ENCODE assay signal across 11 cellular contexts in the genomic region with DNA sequence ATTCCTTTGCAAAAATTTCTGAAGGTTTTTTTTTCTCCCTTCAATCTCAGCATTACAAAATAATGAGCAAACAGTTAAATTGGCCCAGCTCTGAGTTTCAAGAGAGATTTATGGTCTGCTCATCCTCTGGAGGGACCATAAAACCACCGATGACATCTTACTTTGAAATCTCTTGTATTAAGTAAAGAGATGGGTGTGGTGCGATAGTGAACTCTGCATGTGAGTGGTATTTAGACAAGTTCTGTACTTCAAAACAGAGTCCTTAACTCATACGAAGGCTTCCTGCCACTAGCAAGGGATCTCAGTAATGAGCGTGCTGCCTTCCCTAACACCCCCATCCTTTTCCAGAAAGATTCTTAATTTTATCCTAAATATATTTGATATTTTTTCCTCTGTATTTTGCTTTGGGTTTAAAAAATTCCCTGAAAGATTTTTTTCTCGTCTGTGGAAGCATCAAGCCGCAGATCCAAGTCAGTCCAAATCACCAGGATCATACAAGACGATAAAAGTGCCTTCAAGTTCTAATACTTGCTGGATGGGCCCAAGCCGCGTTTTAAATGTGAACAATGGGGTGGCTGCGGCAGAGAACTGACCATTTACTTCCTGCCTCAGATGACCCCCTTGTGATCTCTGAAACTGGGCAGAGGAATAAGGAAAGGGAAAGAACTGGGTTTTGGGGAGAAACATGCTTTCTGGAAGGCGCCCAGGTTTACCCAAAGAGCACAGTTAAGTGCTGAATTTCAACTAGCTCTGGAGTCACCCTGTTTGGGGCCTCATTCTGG. TPM values are rescaled to one million over a fixed set of nuclear protein-coding genes. Genes with fewer than 3 reads are reported as not detected.
DNase-seq lines count a peak whose midpoint lies in the region; ATAC-seq, FAIRE-seq and TF ChIP-seq lines count a peak whose summit lies in the region.
"Had no signal": no experiment of that assay in that cellular context is flagged by ENCODE, and none has a peak within 500 bp of the region (broad histone marks: within the 10 kb centered on the region; RNA-seq: fewer than 3 reads in every experiment).

No MANE protein-coding gene starts in this region.

- no peak for TF ChIP-seq CTCF in astrocyte (IDR thresholded peaks at IDR 0.05; ENCODE audit: insufficient read depth, low read depth, low read length)
- TF ChIP-seq CTCF in lower leg skin (IDR thresholded peaks at IDR 0.05) = no peak

- H3K27ac Mint-ChIP-seq in T-helper 2 cell treated with Interferon-gamma antibody and Interleukin-4, amounts not matched to agents 5 μg/mL and 100 μg/mL, for 36 hours = no peak overlapping the region
- peak overlapping the region; percentile 26 for H3K27ac Mint-ChIP-seq in astrocyte (ENCODE audit: unreplicated experiment)

- no peak overlapping the region for H2AFZ ChIP-seq in astrocyte (ENCODE audit: low read depth, low read length)

- no peak overlapping the region for H3K4me3 ChIP-seq in astrocyte (ENCODE audit: insufficient read depth, low read depth, low read length)
- H3K4me3 ChIP-seq in lower leg skin (ENCODE audit: low read depth, poor library complexity, severe bottlenecking) = peak overlapping the region; percentile 51

- no peak for TF ChIP-seq POLR2A in lower leg skin (IDR thresholded peaks at IDR 0.05)

- 38 to 46% methylated on average over 11 of the region's 11 CpGs for WGBS in lower leg skin, 2 donors

- no peaks in the 10 kb centered on the region for H4K20me1 ChIP-seq in astrocyte (ENCODE audit: insufficient read depth, low read length)

- intact Hi-C loops in lower leg skin (cut with DNase I; ENCODE audit: low total_unique reads) = no loop called here

- H3K36me3 ChIP-seq in astrocyte (ENCODE audit: insufficient read depth, low read length) = no peaks in the 10 kb centered on the region

- ATAC-seq in HG02759 (IDR thresholded peaks at IDR 0.05; ENCODE audit: unreplicated experiment) = no peak
- no peak for ATAC-seq in GM19467 (IDR thresholded peaks at IDR 0.05; ENCODE audit: unreplicated experiment)

- no peak overlapping the region for H3K9ac ChIP-seq in astrocyte (ENCODE audit: low read length)

- peaks cover 4% of the 10 kb centered on the region for H3K36me3 Mint-ChIP-seq in T-helper 2 cell treated with Interferon-gamma antibody and Interleukin-4, amounts not matched to agents 5 μg/mL and 100 μg/mL, for 36 hours (ENCODE audit: low read depth)
- no peaks in the 10 kb centered on the region for H3K36me3 Mint-ChIP-seq in astrocyte (ENCODE audit: low read depth, unreplicated experiment)

- peaks cover 2% of the 10 kb centered on the region for H3K4me1 ChIP-seq in astrocyte (ENCODE audit: insufficient read depth, low read length)

- H3K9me3 Mint-ChIP-seq in T-helper 2 cell treated with Interferon-gamma antibody and Interleukin-4, amounts not matched to agents 5 μg/mL and 100 μg/mL, for 36 hours = no peaks in the 10 kb centered on the region
- peaks cover 3% of the 10 kb centered on the region for H3K9me3 Mint-ChIP-seq in astrocyte (ENCODE audit: unreplicated experiment)

- no peaks in the 10 kb centered on the region for H3K79me2 ChIP-seq in astrocyte (ENCODE audit: insufficient read depth, low read length)

- DNase-seq in T-helper 2 cell treated with Interferon-gamma antibody and Interleukin-4, amounts not matched to agents 5 μg/mL and 100 μg/mL, for 36 hours (ENCODE audit: low spot score) = no peak
- DNase-seq in T-helper 2 cell (no peak), astrocyte (ENCODE audit: low read depth) (no peak), lower leg skin (ENCODE audit: low spot score in 2 of 2) (no peak), stromal cell of bone marrow (ENCODE audit: low read depth) (peak; percentile 91), RKO (ENCODE audit: low spot score) (no peak)
- DNase-seq: amygdala had no signal

- peaks cover 47% of the 10 kb centered on the region for H3K27me3 ChIP-seq in astrocyte (ENCODE audit: insufficient read depth, low read length)

- no peak for FAIRE-seq in astrocyte (lab: Jason Lieb, UNC)
- FAIRE-seq: A549 had no signal

- H3K4me1 Mint-ChIP-seq in T-helper 2 cell treated with Interferon-gamma antibody and Interleukin-4, amounts not matched to agents 5 μg/mL and 100 μg/mL, for 36 hours (ENCODE audit: low read depth) = peaks cover 4% of the 10 kb centered on the region
- H3K4me1 Mint-ChIP-seq in astrocyte (ENCODE audit: low read depth, unreplicated experiment) = peaks cover 12% of the 10 kb centered on the region

- peaks cover 77% of the 10 kb centered on the region for H3K27me3 Mint-ChIP-seq in T-helper 2 cell treated with Interferon-gamma antibody and Interleukin-4, amounts not matched to agents 5 μg/mL and 100 μg/mL, for 36 hours (ENCODE audit: low read depth)
- peaks cover 56% of the 10 kb centered on the region for H3K27me3 Mint-ChIP-seq in astrocyte (ENCODE audit: low read depth, unreplicated experiment)

- H3K4me2 ChIP-seq in astrocyte (ENCODE audit: low read length) = no peak overlapping the region

- H3K9me3 ChIP-seq in astrocyte (ENCODE audit: insufficient read depth, low read depth, low read length) = no peaks in the 10 kb centered on the region
- H3K9me3 ChIP-seq: A549 had no signal

- no peak overlapping the region for H3K27ac ChIP-seq in astrocyte (ENCODE audit: low read depth, low read length)

- peak overlapping the region; percentile 66 for H3K4me3 Mint-ChIP-seq in T-helper 2 cell treated with Interferon-gamma antibody and Interleukin-4, amounts not matched to agents 5 μg/mL and 100 μg/mL, for 36 hours
- peak overlapping the region; percentile 78 for H3K4me3 Mint-ChIP-seq in astrocyte (ENCODE audit: unreplicated experiment)

RNA-seq across cellular contexts. Expression of a gene that starts 1.9 kb away (rescaled TPM):
- 0.14 and 0.41 TPM in 2 replicates for total RNA-seq in astrocyte
- total RNA-seq in lower leg skin = 1 to 10 TPM; 2.6 to 5.8 (median 4.3) TPM
- total RNA-seq: pulmonary artery endothelial cell had no signal
